ENCODE assay signal across 20 cellular contexts in genomic region chr20:37393863-37394542, GRCh38. TPM values are rescaled to one million over a fixed set of nuclear protein-coding genes. Genes with fewer than 3 reads are reported as not detected.
A peak's percentile ranks its signal among the peaks of the same experiment; 100 is the strongest.
DNase-seq lines count a peak whose midpoint lies in the region; ATAC-seq, FAIRE-seq and TF ChIP-seq lines count a peak whose summit lies in the region.
"Had no signal": no experiment of that assay in that cellular context is flagged by ENCODE, and none has a peak within 500 bp of the region (broad histone marks: within the 10 kb centered on the region; RNA-seq: fewer than 3 reads in every experiment).

No MANE protein-coding gene starts in this region.

- H3K4me1 ChIP-seq in mesodermal cell (ENCODE audit: control insufficient read depth, insufficient read depth, low read length, poor library complexity, severe bottlenecking), result peaks cover 47% of the 10 kb centered on the region
- H3K4me1 ChIP-seq: lower lobe of right lung had no signal

- FAIRE-seq in bronchial epithelial cell (lab: Jason Lieb, UNC), result peak; percentile 79
- FAIRE-seq: G401.6, GM12878, H54, urothelium cell line had no signal

- DNase-seq in left cardiac atrium, result peak; percentile 16
- DNase-seq in cardiac septum (ENCODE audit: low spot score), result no peak
- no peak for DNase-seq in bronchial epithelial cell (ENCODE audit: low read depth)
- no peak for DNase-seq in DMS53 (lab: John Stamatoyannopoulos, UW)
- DNase-seq in NCI-H526 (lab: John Stamatoyannopoulos, UW), result no peak
- DNase-seq: activated CD4-positive, alpha-beta T cell treated with anti-CD3 and anti-CD28 coated beads for 48 hours; activated naive CD8-positive, alpha-beta T cell treated with anti-CD3 and anti-CD28 coated beads, Interleukin-2, amount 50 U/mL, for 24 hours; activated T-cell treated with anti-CD3 and anti-CD28 coated beads, Interleukin-2, amount 50 U/mL, for 24 hours; caudate nucleus; COR-L47; naive thymus-derived CD4-positive, alpha-beta T cell; NCI-H187 treated with DMSO at 0.1 percent for 48 hours had no signal

- no peaks in the 10 kb centered on the region for H3K27me3 ChIP-seq in bronchial epithelial cell (ENCODE audit: control insufficient read depth, insufficient read depth, low read length)

- no peaks in the 10 kb centered on the region for H3K9me3 ChIP-seq in mesodermal cell (ENCODE audit: control insufficient read depth, low read length)
- H3K9me3 ChIP-seq: lower lobe of right lung had no signal

- no peak overlapping the region for H3K4me3 ChIP-seq in bronchial epithelial cell (ENCODE audit: low read depth, low read length)
- H3K4me3 ChIP-seq in mesodermal cell (ENCODE audit: extremely low read depth, insufficient read depth, low read length, poor library complexity, severe bottlenecking), result no peak overlapping the region
- H3K4me3 ChIP-seq: GM12878, lower lobe of right lung had no signal

- H3K27ac ChIP-seq in mesodermal cell (ENCODE audit: low read depth, low read length, severe bottlenecking), result peak overlapping the region; percentile 37
- H3K27ac ChIP-seq: lower lobe of right lung had no signal

- H3K36me3 ChIP-seq in bronchial epithelial cell (ENCODE audit: control insufficient read depth, insufficient read depth, low read length) (peaks cover 37% of the 10 kb centered on the region), mesodermal cell (ENCODE audit: control insufficient read depth, insufficient read depth, low read length) (peaks cover 70% of the 10 kb centered on the region)

- intact Hi-C loops in left cardiac atrium (cut with DNase I) (no loop called here), cardiac septum (cut with DNase I) (no loop called here)

- no peak for TF ChIP-seq CTCF in bronchial epithelial cell (IDR thresholded peaks at IDR 0.05; ENCODE audit: insufficient read depth, low read length, severe bottlenecking)

- ATAC-seq in left cardiac atrium (no peak), HG03095 (IDR thresholded peaks at IDR 0.05; ENCODE audit: unreplicated experiment) (no peak), HG03442 (IDR thresholded peaks at IDR 0.05; ENCODE audit: unreplicated experiment) (no peak)
- ATAC-seq: activated naive CD8-positive, alpha-beta T cell treated with anti-CD3 and anti-CD28 coated beads, Interleukin-2, amount 50 U/mL, for 24 hours; lower lobe of right lung; naive thymus-derived CD4-positive, alpha-beta T cell had no signal

- WGBS in mesodermal cell (ENCODE audit: insufficient coverage in 2 of 2), 2 experiments, result 88 to 89% methylated on average over 21 to 22 of the region's 22 CpGs

RNA-seq across cellular contexts. Expression of gene SRC, which starts 48.1 kb away (rescaled TPM):
- total RNA-seq in left cardiac atrium, result 10 to 100 TPM in 1 of 2 donors, 1 to 10 TPM in 1; 9.2 to 10.2 TPM
- total RNA-seq in cardiac septum, result 5.0 TPM
- total RNA-seq in bronchial epithelial cell, result 16.6 and 18.2 TPM in 2 replicates
- 97.8 TPM for polyA plus RNA-seq in mesodermal cell (2013, experiment 1 of 2)
- polyA plus RNA-seq in mesodermal cell (2013, experiment 2 of 2), result 102 TPM
